Comparison of ENCODE assay signal across 1 cellular context in the genomic region with DNA sequence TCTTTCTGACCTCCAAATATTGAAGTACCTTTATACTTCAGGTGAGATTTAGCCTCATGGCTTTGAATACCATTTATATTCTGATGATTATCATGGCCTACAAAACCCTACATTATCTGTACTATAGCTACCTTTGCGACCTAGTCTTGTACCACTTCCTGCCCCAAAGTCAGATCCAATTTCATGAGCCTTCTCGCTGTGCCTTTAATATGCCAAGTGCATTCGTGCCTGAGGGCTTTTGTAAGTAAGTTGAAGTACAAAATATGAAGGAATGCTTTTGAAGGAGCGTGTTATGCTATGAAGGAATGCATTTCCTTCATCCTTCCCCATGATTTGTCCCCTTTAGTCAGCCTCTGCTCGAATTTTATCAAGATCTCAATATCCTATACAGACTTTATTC.
TF ChIP-seq lines count a peak whose summit lies in the region.

No MANE protein-coding gene starts in this region.

TF ChIP-seq in HCT116, 20 proteins besides CTCF, POLR2A, EP300 and RAD21 (continued from another document):
- TF ChIP-seq POLR2AphosphoS5 (IDR thresholded peaks at IDR 0.05; ENCODE audit: low read depth, low read length), result 0 out of 2 replicates have a peak, but pooled peaks have one; percentile 20
- no peak for TF ChIP-seq ZNF274 (IDR thresholded peaks at IDR 0.05; ENCODE audit: low read depth, low read length)
- TF ChIP-seq TCF7L2 (IDR thresholded peaks at IDR 0.05; ENCODE audit: borderline replicate concordance, extremely low read depth, insufficient read depth, insufficient read length), result no peak
- TF ChIP-seq, protein P1, sequence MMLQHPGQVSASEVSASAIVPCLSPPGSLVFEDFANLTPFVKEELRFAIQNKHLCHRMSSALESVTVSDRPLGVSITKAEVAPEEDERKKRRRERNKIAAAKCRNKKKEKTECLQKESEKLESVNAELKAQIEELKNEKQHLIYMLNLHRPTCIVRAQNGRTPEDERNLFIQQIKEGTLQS (IDR thresholded peaks at IDR 0.05), result no peak
- TF ChIP-seq SIN3A (IDR thresholded peaks at IDR 0.05; ENCODE audit: low read depth), result no peak
TF ChIP-seq in HCT116: peak in this region for 1.
